ENCODE assay signal across 19 cellular contexts in genomic region chr5:54756301-54756700, GRCh38.
DNase-seq lines count a peak whose midpoint lies in the region; ATAC-seq and TF ChIP-seq lines count a peak whose summit lies in the region.
"Had no signal": no experiment of that assay in that cellular context is flagged by ENCODE, and none has a peak within 500 bp of the region (broad histone marks: within the 10 kb centered on the region; RNA-seq: fewer than 3 reads in every experiment).

No MANE protein-coding gene starts in this region.

- H3K27me3 Mint-ChIP-seq in activated naive CD4-positive, alpha-beta T cell treated with anti-CD3 and anti-CD28 coated beads, Interleukin-2, amount 10 ng/mL, durations not matched to agents 7 days and 5 days, result peaks cover 11% of the 10 kb centered on the region
- no peaks in the 10 kb centered on the region for H3K27me3 Mint-ChIP-seq in stimulated activated memory B cell treated with anti-CD40 and anti-IgM and Interleukin-4, amounts not matched to agents 10 μg/mL and 1 μg/mL and 100 μg/mL, for 72 hours

- 0 out of 2 replicates have a peak overlapping the region, but pooled peaks have one; percentile 19 for H2AFZ ChIP-seq in MM.1S (ENCODE audit: low read length)

- H3K9me3 Mint-ChIP-seq in activated naive CD4-positive, alpha-beta T cell treated with anti-CD3 and anti-CD28 coated beads, Interleukin-2, amount 10 ng/mL, durations not matched to agents 7 days and 5 days, result peaks cover 8% of the 10 kb centered on the region
- H3K9me3 Mint-ChIP-seq in stimulated activated memory B cell treated with anti-CD40 and anti-IgM and Interleukin-4, amounts not matched to agents 10 μg/mL and 1 μg/mL and 100 μg/mL, for 72 hours, result no peaks in the 10 kb centered on the region

- no peak overlapping the region for H3K4me3 ChIP-seq in MM.1S (ENCODE audit: low read length)
- H3K4me3 ChIP-seq in HAP-1, result no peak overlapping the region
- H3K4me3 ChIP-seq: cardiac muscle cell, dorsolateral prefrontal cortex, gastrocnemius medialis, psoas muscle, vagina had no signal

- CTCF ChIA-PET in activated naive CD4-positive, alpha-beta T cell treated with anti-CD3 and anti-CD28 coated beads, Interleukin-2, amount 10 ng/mL, durations not matched to agents 7 days and 5 days (lab: Charles Lee), result interaction anchor here (0.5 to 2.0 kb wide), 2 partner anchors 38 to 89 kb away, joined by 3 to 5 read pairs; no protein-coding TSS in a partner anchor

- no peaks in the 10 kb centered on the region for H3K79me2 ChIP-seq in MM.1S (ENCODE audit: low read length)

- peaks cover 15% of the 10 kb centered on the region for H3K36me3 Mint-ChIP-seq in activated naive CD4-positive, alpha-beta T cell treated with anti-CD3 and anti-CD28 coated beads, Interleukin-2, amount 10 ng/mL, durations not matched to agents 7 days and 5 days
- H3K36me3 Mint-ChIP-seq in stimulated activated memory B cell treated with anti-CD40 and anti-IgM and Interleukin-4, amounts not matched to agents 10 μg/mL and 1 μg/mL and 100 μg/mL, for 72 hours, result no peaks in the 10 kb centered on the region

- H3K4me1 ChIP-seq in MM.1S (ENCODE audit: low read length) (peaks cover 17% of the 10 kb centered on the region), HAP-1 (no peaks in the 10 kb centered on the region)
- H3K4me1 ChIP-seq: gastrocnemius medialis, psoas muscle had no signal

- H3K9me3 ChIP-seq in MM.1S (replicated peaks; ENCODE audit: insufficient read depth, low read length), result no peaks in the 10 kb centered on the region
- H3K9me3 ChIP-seq in HAP-1, result no peaks in the 10 kb centered on the region
- H3K9me3 ChIP-seq: gastrocnemius medialis, psoas muscle, vagina had no signal

- no peak overlapping the region for H3K4me2 ChIP-seq in MM.1S (ENCODE audit: low read depth, low read length)

- no peak for TF ChIP-seq CTCF in MM.1S (IDR thresholded peaks at IDR 0.05; ENCODE audit: low read length)

- H3K27ac Mint-ChIP-seq in activated naive CD4-positive, alpha-beta T cell treated with anti-CD3 and anti-CD28 coated beads, Interleukin-2, amount 10 ng/mL, durations not matched to agents 7 days and 5 days, result peak overlapping the region; percentile 26
- H3K27ac Mint-ChIP-seq in stimulated activated memory B cell treated with anti-CD40 and anti-IgM and Interleukin-4, amounts not matched to agents 10 μg/mL and 1 μg/mL and 100 μg/mL, for 72 hours, result peak overlapping the region; percentile 66
- H3K27ac Mint-ChIP-seq: activated T-cell treated with anti-CD3 and anti-CD28 coated beads, Interleukin-2, amount 50 U/mL, for 72 hours had no signal

- no peak for ATAC-seq in stimulated activated memory B cell treated with anti-CD40 and anti-IgM and Interleukin-4, amounts not matched to agents 10 μg/mL and 1 μg/mL and 100 μg/mL, for 72 hours
- no peak for ATAC-seq in GM21786 (IDR thresholded peaks at IDR 0.05; ENCODE audit: unreplicated experiment)
- ATAC-seq: activated T-cell treated with anti-CD3 and anti-CD28 coated beads, Interleukin-2, amount 50 U/mL, for 72 hours; gastrocnemius medialis; psoas muscle; SK-N-SH treated with all-trans-retinoic acid at 6 μM for 48 hours had no signal

- H3K9me2 ChIP-seq in MM.1S (replicated peaks; ENCODE audit: insufficient read depth, low read length), result no peaks in the 10 kb centered on the region

- in situ Hi-C loops in HAP-1 (cut with MboI; ENCODE audit: low sequenced_read_pairs), result no loop called here

- no peak overlapping the region for H3K9ac ChIP-seq in MM.1S (ENCODE audit: low read length)

- H3F3A ChIP-seq in MM.1S (ENCODE audit: insufficient read depth, low read length), result no peaks in the 10 kb centered on the region

- H3K27ac ChIP-seq in MM.1S (ENCODE audit: low read length), result no peak overlapping the region
- H3K27ac ChIP-seq: cardiac muscle cell, gastrocnemius medialis, psoas muscle, vagina had no signal

- no peak overlapping the region for H3K4me3 Mint-ChIP-seq in activated naive CD4-positive, alpha-beta T cell treated with anti-CD3 and anti-CD28 coated beads, Interleukin-2, amount 10 ng/mL, durations not matched to agents 7 days and 5 days
- H3K4me3 Mint-ChIP-seq in stimulated activated memory B cell treated with anti-CD40 and anti-IgM and Interleukin-4, amounts not matched to agents 10 μg/mL and 1 μg/mL and 100 μg/mL, for 72 hours, result peak overlapping the region; percentile 24
- H3K4me3 Mint-ChIP-seq: activated T-cell treated with anti-CD3 and anti-CD28 coated beads, Interleukin-2, amount 50 U/mL, for 72 hours had no signal

- H3K4me1 Mint-ChIP-seq in activated naive CD4-positive, alpha-beta T cell treated with anti-CD3 and anti-CD28 coated beads, Interleukin-2, amount 10 ng/mL, durations not matched to agents 7 days and 5 days, result peaks cover 33% of the 10 kb centered on the region
- H3K4me1 Mint-ChIP-seq in stimulated activated memory B cell treated with anti-CD40 and anti-IgM and Interleukin-4, amounts not matched to agents 10 μg/mL and 1 μg/mL and 100 μg/mL, for 72 hours, result peaks cover 44% of the 10 kb centered on the region

- H3K27me3 ChIP-seq in MM.1S (replicated peaks; ENCODE audit: insufficient read depth, low read length) (no peaks in the 10 kb centered on the region), HAP-1 (ENCODE audit: low read depth) (no peaks in the 10 kb centered on the region)
- H3K27me3 ChIP-seq: cardiac muscle cell, dorsolateral prefrontal cortex, gastrocnemius medialis, vagina had no signal

- no peaks in the 10 kb centered on the region for H4K20me1 ChIP-seq in MM.1S (ENCODE audit: insufficient read depth, low read length)

- H3K36me3 ChIP-seq in MM.1S (replicated peaks; ENCODE audit: insufficient read depth, low read length) (no peaks in the 10 kb centered on the region), HAP-1 (replicated peaks) (no peaks in the 10 kb centered on the region)
- H3K36me3 ChIP-seq: cardiac muscle cell, gastrocnemius medialis, vagina had no signal

- DNase-seq in activated naive CD4-positive, alpha-beta T cell treated with anti-CD3 and anti-CD28 coated beads, Interleukin-2, amount 10 ng/mL, durations not matched to agents 7 days and 5 days, result peak; percentile 34
- DNase-seq in activated naive CD4-positive, alpha-beta T cell treated with anti-CD3 and anti-CD28 coated beads, Interleukin-2, amount 50 U/mL, for 16 hours, result no peak
- DNase-seq in MM.1S (no peak), ecto neural progenitor cell (ENCODE audit: low spot score) (peak; percentile 16), HAP-1 (ENCODE audit: low spot score in 2 of 2) (no peak), HCEC 1CT (no peak)
- DNase-seq: activated CD4-positive, alpha-beta T cell treated with anti-CD3 and anti-CD28 coated beads, Interleukin-2, amount 50 U/mL, for 48 hours; activated T-cell treated with anti-CD3 and anti-CD28 coated beads, Interleukin-2, amount 50 U/mL, for 72 hours; DND-41; dorsolateral prefrontal cortex; gastrocnemius medialis; NCI-H2029; psoas muscle; stimulated activated CD4-positive, alpha-beta T cell treated with anti-CD3 and anti-CD28 coated beads, Interleukin-2, amount 100 ng/mL, for 48 hours had no signal

Comparison
In these comparisons a context has a peak if more than half of its experiments do, and no peak if none do; other contexts are left out.
1. DNase-seq: peak in activated naive CD4-positive, alpha-beta T cell treated with anti-CD3 and anti-CD28 coated beads, Interleukin-2, amount 10 ng/mL, durations not matched to agents 7 days and 5 days (single experiment) and ecto neural progenitor cell (single experiment); none in activated naive CD4-positive, alpha-beta T cell treated with anti-CD3 and anti-CD28 coated beads, Interleukin-2, amount 50 U/mL, for 16 hours (single experiment), MM.1S (single experiment), HAP-1 (0 of 2) and HCEC 1CT (single experiment).